ENCODE assay signal across 22 cellular contexts in the genomic region with DNA sequence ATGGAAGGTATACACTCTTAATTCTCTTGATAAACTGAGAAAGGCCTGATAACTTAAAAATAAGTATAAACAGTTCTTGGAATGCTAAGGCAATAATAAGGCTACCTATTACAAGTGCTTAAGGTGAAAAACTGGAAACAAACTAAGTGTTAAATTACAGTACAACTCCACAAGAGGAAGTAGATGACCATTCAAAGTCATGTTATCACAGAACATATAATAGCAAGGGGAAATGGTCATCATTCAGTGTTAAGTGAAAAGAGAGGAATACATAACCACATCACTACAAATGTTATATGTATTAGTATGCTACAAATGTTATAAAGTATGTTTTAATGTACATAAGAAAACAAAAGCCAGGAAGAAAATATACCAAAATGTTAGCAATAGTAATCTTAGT.
DNase-seq lines count a peak whose midpoint lies in the region; ATAC-seq lines count a peak whose summit lies in the region.
"Had no signal": no experiment of that assay in that cellular context is flagged by ENCODE, and none has a peak within 500 bp of the region (broad histone marks: within the 10 kb centered on the region; RNA-seq: fewer than 3 reads in every experiment).

No MANE protein-coding gene starts in this region.

- no peak overlapping the region for H3K4me3 ChIP-seq in ACC112 (ENCODE audit: low read depth, low read length)
- H3K4me3 ChIP-seq in SJCRH30, result no peak overlapping the region
- H3K4me3 ChIP-seq: heart left ventricle, ovary, skin epidermis, thoracic aorta had no signal

- DNase-seq in MV-4-11 (lab: John Stamatoyannopoulos, UW), result peak; percentile 32
- DNase-seq in dermis blood vessel endothelial cell, result peak; percentile 15
- no peak for DNase-seq in NCI-H2081 treated with DMSO at 0.1 percent for 48 hours (lab: John Stamatoyannopoulos, UW)
- DNase-seq in SJCRH30, result no peak
- no peak for DNase-seq in DMS 273 (lab: John Stamatoyannopoulos, UW; ENCODE audit: unreplicated experiment)
- DNase-seq in SIG-M5 (lab: John Stamatoyannopoulos, UW), result no peak
- DNase-seq: activated CD4-positive, CD25-positive, alpha-beta regulatory T cell; activated CD8-positive, alpha-beta memory T cell treated with anti-CD3 and anti-CD28 coated beads, Interleukin-2, amount 10 ng/mL, durations not matched to agents 7 days and 5 days; activated naive CD4-positive, alpha-beta T cell treated with anti-CD3 and anti-CD28 coated beads for 36 hours; effector memory CD4-positive, alpha-beta T cell; KG1; kidney; NCI-H2171; NCI-H510A; ovary; SW 1271; T-helper 9 cell had no signal

- no peak overlapping the region; the same call in 1 of the 2 replicates for H3K27ac ChIP-seq in ACC112 (ENCODE audit: low read depth, low read length)
- H3K27ac ChIP-seq in SJCRH30, result no peak overlapping the region
- H3K27ac ChIP-seq: heart left ventricle, ovary, skin epidermis, thoracic aorta had no signal

- H3K36me3 ChIP-seq in ACC112 (ENCODE audit: insufficient read depth, low read length), result no peaks in the 10 kb centered on the region
- no peaks in the 10 kb centered on the region for H3K36me3 ChIP-seq in SJCRH30
- H3K36me3 ChIP-seq: heart left ventricle, ovary, thoracic aorta had no signal

- no peaks in the 10 kb centered on the region for H3K79me2 ChIP-seq in ACC112 (ENCODE audit: control insufficient read depth, insufficient read depth, low read length, unreplicated experiment)

- H3K27me3 ChIP-seq in ACC112 (ENCODE audit: insufficient read depth, low read length), result no peaks in the 10 kb centered on the region
- no peaks in the 10 kb centered on the region for H3K27me3 ChIP-seq in SJCRH30
- H3K27me3 ChIP-seq: heart left ventricle, ovary had no signal

- H3K4me1 ChIP-seq in ACC112 (ENCODE audit: control insufficient read depth, insufficient read depth, low read length, unreplicated experiment) (peaks cover 31% of the 10 kb centered on the region), SJCRH30 (peaks cover 3% of the 10 kb centered on the region; the same call in 1 of the 2 replicates)

- ATAC-seq in GM18511 (IDR thresholded peaks at IDR 0.05; ENCODE audit: unreplicated experiment), result peak; percentile 36
- ATAC-seq: activated CD8-positive, alpha-beta memory T cell treated with anti-CD3 and anti-CD28 coated beads, Interleukin-2, amount 10 ng/mL, durations not matched to agents 7 days and 5 days had no signal

- H2AFZ ChIP-seq in ACC112 (ENCODE audit: low read length, unreplicated experiment), result peak overlapping the region; percentile 18

- H3K9me3 ChIP-seq in SJCRH30 (replicated peaks), result no peaks in the 10 kb centered on the region
- H3K9me3 ChIP-seq: heart left ventricle, ovary, thoracic aorta had no signal

Comparison
In these comparisons a context has a peak if more than half of its experiments do, and no peak if none do; other contexts are left out.
1. DNase-seq: peak in MV-4-11 (single experiment) and dermis blood vessel endothelial cell (single experiment); none in NCI-H2081 treated with DMSO at 0.1 percent for 48 hours (single experiment), SJCRH30 (0 of 2), DMS 273 (single experiment) and SIG-M5 (single experiment).